In the genomic region with DNA sequence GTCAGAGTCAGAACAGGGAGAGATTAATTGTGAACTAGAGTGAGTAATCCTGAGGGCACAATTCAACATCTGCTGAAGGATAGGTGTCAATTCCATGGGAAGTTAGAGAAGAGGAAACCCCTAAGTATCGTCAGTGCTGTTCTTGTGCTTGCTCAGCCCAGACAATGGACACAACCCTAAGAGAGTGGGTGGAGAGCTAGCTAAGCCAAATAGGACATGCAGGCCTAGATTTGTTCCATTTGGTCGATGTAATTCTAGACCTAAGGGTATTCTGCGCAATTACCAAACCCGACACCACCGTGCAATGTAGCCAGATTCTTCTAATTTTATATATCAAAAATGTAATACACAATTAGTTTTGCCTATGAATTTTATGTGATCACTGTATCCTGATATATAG, we compare ENCODE assay signal across 29 cellular contexts.
"Had no signal": no experiment of that assay in that cellular context is flagged by ENCODE, and none has a peak within 500 bp of the region (broad histone marks: within the 10 kb centered on the region; RNA-seq: fewer than 3 reads in every experiment).

No MANE protein-coding gene starts in this region.

- H3K36me3 ChIP-seq: ascending aorta, breast epithelium, cardiac muscle cell, esophagus muscularis mucosa, gastrocnemius medialis, heart left ventricle had no signal

- H3K4me1 ChIP-seq: ascending aorta, breast epithelium, foreskin keratinocyte, gastrocnemius medialis, heart left ventricle had no signal

- H3K9me3 ChIP-seq: ascending aorta, breast epithelium, esophagus muscularis mucosa, gastrocnemius medialis, heart left ventricle had no signal

- H3K27me3 ChIP-seq: ascending aorta, breast epithelium, dorsolateral prefrontal cortex, esophagus muscularis mucosa, foreskin keratinocyte, gastrocnemius medialis, heart left ventricle had no signal

- H3K27ac ChIP-seq: ascending aorta, breast epithelium, cardiac muscle cell, coronary artery, dorsolateral prefrontal cortex, esophagus muscularis mucosa, foreskin keratinocyte, gastrocnemius medialis, heart left ventricle had no signal

- ATAC-seq: activated CD4-positive, alpha-beta T cell treated with anti-CD3 and anti-CD28 coated beads for 36 hours; activated CD8-positive, alpha-beta memory T cell treated with anti-CD3 and anti-CD28 coated beads, Interleukin-2, amount 10 ng/mL, durations not matched to agents 7 days and 5 days; activated CD8-positive, alpha-beta T cell treated with anti-CD3 and anti-CD28 coated beads, Interleukin-2, amount 10 ng/mL, durations not matched to agents 7 days and 5 days; activated naive CD4-positive, alpha-beta T cell treated with anti-CD3 and anti-CD28 coated beads, Interleukin-2, amount 50 U/mL, for 72 hours; activated T-cell treated with anti-CD3 and anti-CD28 coated beads, Interleukin-2, amount 50 U/mL, for 72 hours; foreskin keratinocyte; gastrocnemius medialis had no signal

- DNase-seq: activated CD4-positive, alpha-beta memory T cell treated with anti-CD3 and anti-CD28 coated beads for 36 hours; activated CD4-positive, alpha-beta T cell treated with anti-CD3 and anti-CD28 coated beads for 36 hours; activated CD4-positive, alpha-beta T cell treated with anti-CD3 and anti-CD28 coated beads, Interleukin-2, amount 10 ng/mL, durations not matched to agents 24 days and 14 days; activated CD4-positive, CD25-positive, alpha-beta regulatory T cell; activated CD4-positive, CD25-positive, alpha-beta regulatory T cell treated with anti-CD3 and anti-CD28 coated beads, Interleukin-2, amount 50 U/mL, for 72 hours; activated CD8-positive, alpha-beta memory T cell treated with anti-CD3 and anti-CD28 coated beads, Interleukin-2, amount 10 ng/mL, durations not matched to agents 7 days and 5 days; activated CD8-positive, alpha-beta memory T cell treated with anti-CD3 and anti-CD28 coated beads, Interleukin-2, amount 50 U/mL, for 4 hours; activated CD8-positive, alpha-beta T cell treated with anti-CD3 and anti-CD28 coated beads, Interleukin-2, amount 10 ng/mL, durations not matched to agents 7 days and 5 days; activated gamma-delta T cell; activated naive CD4-positive, alpha-beta T cell; activated naive CD4-positive, alpha-beta T cell treated with anti-CD3 and anti-CD28 coated beads, Interleukin-2, amount 10 ng/mL, durations not matched to agents 7 days and 5 days; activated naive CD8-positive, alpha-beta T cell treated with anti-CD3 and anti-CD28 coated beads, Interleukin-2, amount 10 ng/mL, durations not matched to agents 7 days and 5 days; activated T-cell treated with anti-CD3 and anti-CD28 coated beads for 4 hours; activated T-cell treated with anti-CD3 and anti-CD28 coated beads, Interleukin-2, amount 50 U/mL, for 24 hours; activated T-cell treated with anti-CD3 and anti-CD28 coated beads, Interleukin-2, amount 50 U/mL, for 72 hours; central memory CD4-positive, alpha-beta T cell; dorsolateral prefrontal cortex; effector memory CD4-positive, alpha-beta T cell; erythroblast; foreskin keratinocyte; gastrocnemius medialis; glutamatergic neuron; heart left ventricle had no signal

- H3K4me3 ChIP-seq: ascending aorta, breast epithelium, cardiac muscle cell, coronary artery, dorsolateral prefrontal cortex, esophagus muscularis mucosa, gastrocnemius medialis, heart left ventricle had no signal
